Comparison of ENCODE assay signal across 17 cellular contexts in genomic region chr1:229296541-229296941, GRCh38. TPM values are rescaled to one million over a fixed set of nuclear protein-coding genes. Genes with fewer than 3 reads are reported as not detected.
DNase-seq lines count a peak whose midpoint lies in the region; ATAC-seq, FAIRE-seq and TF ChIP-seq lines count a peak whose summit lies in the region.
"Had no signal": no experiment of that assay in that cellular context is flagged by ENCODE, and none has a peak within 500 bp of the region (broad histone marks: within the 10 kb centered on the region; RNA-seq: fewer than 3 reads in every experiment).

No MANE protein-coding gene starts in this region.

- ATAC-seq in HG03159 (IDR thresholded peaks at IDR 0.05; ENCODE audit: unreplicated experiment) (no peak), GM19397 (IDR thresholded peaks at IDR 0.05; ENCODE audit: unreplicated experiment) (no peak)
- ATAC-seq: HCT116 had no signal

- H3K23ac ChIP-seq in mesenchymal stem cell (ENCODE audit: low read length in 2 of 2) = no peak overlapping the region

- H3K27ac ChIP-seq in mesenchymal stem cell (ENCODE audit: low read length, poor library complexity, severe bottlenecking) = no peak overlapping the region
- no peak overlapping the region for H3K27ac ChIP-seq in endodermal cell (ENCODE audit: low read depth, low read length)
- H3K27ac ChIP-seq in kidney (ENCODE audit: low read depth in 2 of 2, low read length in 2 of 2) = no peak overlapping the region
- H3K27ac ChIP-seq: skin epidermis, uterus had no signal

- H3K27me3 ChIP-seq in BJ (ENCODE audit: control insufficient read depth, insufficient read depth, low read length) = no peaks in the 10 kb centered on the region
- H3K27me3 ChIP-seq in mesenchymal stem cell (ENCODE audit: control insufficient read depth in 1 of 2, insufficient read depth in 1 of 2, low read length in 2 of 2) = no peaks in the 10 kb centered on the region
- H3K27me3 ChIP-seq in endodermal cell (ENCODE audit: control insufficient read depth, insufficient read depth, low read length, poor library complexity, severe bottlenecking) = no peaks in the 10 kb centered on the region
- H3K27me3 ChIP-seq: MG63, uterus had no signal

- no peak overlapping the region for H3K14ac ChIP-seq in mesenchymal stem cell (ENCODE audit: low read length in 2 of 2)

- POLR2A ChIA-PET in BJ (lab: Charles Lee) = interaction anchor here (0.5 kb wide), 1 partner anchor 190 kb away, joined by 3 read pairs; no protein-coding TSS in a partner anchor

- intact Hi-C loops in kidney (cut with DNase I) = no loop called here

- H3K9ac ChIP-seq in mesenchymal stem cell (ENCODE audit: low read length) (no peak overlapping the region), endodermal cell (ENCODE audit: extremely low read depth, low read length, poor library complexity, severe bottlenecking) (no peak overlapping the region), kidney (ENCODE audit: low read length in 2 of 2) (no peak overlapping the region)

- H2BK15ac ChIP-seq in mesenchymal stem cell (ENCODE audit: low read depth, poor library complexity, severe bottlenecking) = no peak overlapping the region

- H3K36me3 ChIP-seq in BJ (ENCODE audit: control insufficient read depth, insufficient read depth, low read length) (0 out of 2 replicates have a peak, but pooled peaks cover 3% of the 10 kb centered on the region), mesenchymal stem cell (ENCODE audit: control insufficient read depth in 1 of 2, insufficient read depth in 2 of 2, low read depth in 1 of 2, low read length in 2 of 2) (peaks cover 28 to 62% of the 10 kb centered on the region in 2 experiments), endodermal cell (ENCODE audit: control insufficient read depth, insufficient read depth, low read length) (peaks cover 40% of the 10 kb centered on the region), kidney (ENCODE audit: control insufficient read depth in 1 of 2, insufficient read depth in 2 of 2, low read length in 2 of 2) (peaks cover 16 to 29% of the 10 kb centered on the region in 2 donors)
- H3K36me3 ChIP-seq: uterus had no signal

- H4K8ac ChIP-seq in mesenchymal stem cell (ENCODE audit: low read length) = no peak overlapping the region

- no peak overlapping the region for H3K4me3 Mint-ChIP-seq in endodermal cell
- H3K4me3 Mint-ChIP-seq: activated B cell treated with CpG ODN at 0.5 μM for 24 hours; activated T-helper 1 cell treated with anti-CD3 and anti-CD28 coated beads, Interleukin-12 subunit alpha, Interleukin-12 subunit beta, Interleukin-2, Interleukin-4 antibody, amounts not matched to agents 30 ng/mL and 10 ng/mL and 1 ng/mL, durations not matched to agents 14 hours and 24 hours and 36 hours; CD4-positive, CD25-positive, alpha-beta regulatory T cell had no signal

- no peaks in the 10 kb centered on the region for H3K9me3 ChIP-seq in mesenchymal stem cell (ENCODE audit: control insufficient read depth, low read length)
- no peaks in the 10 kb centered on the region for H3K9me3 ChIP-seq in endodermal cell (ENCODE audit: control insufficient read depth, low read length)
- no peaks in the 10 kb centered on the region for H3K9me3 ChIP-seq in kidney (ENCODE audit: control insufficient read depth in 1 of 2, low read length in 2 of 2)
- H3K9me3 ChIP-seq: MG63, uterus had no signal

- peaks cover 5% of the 10 kb centered on the region for H3K4me1 ChIP-seq in mesenchymal stem cell (ENCODE audit: control insufficient read depth, insufficient read depth, low read depth, low read length)
- H3K4me1 ChIP-seq in endodermal cell (ENCODE audit: control insufficient read depth, insufficient read depth, low read length) = no peaks in the 10 kb centered on the region
- H3K4me1 ChIP-seq in kidney (ENCODE audit: control insufficient read depth in 1 of 2, insufficient read depth in 1 of 2, low read depth in 1 of 2, low read length in 2 of 2) = no peaks in the 10 kb centered on the region
- H3K4me1 ChIP-seq: uterus had no signal

- no peaks in the 10 kb centered on the region for H3K27me3 Mint-ChIP-seq in endodermal cell (ENCODE audit: insufficient read depth)
- H3K27me3 Mint-ChIP-seq: activated B cell treated with CpG ODN at 0.5 μM for 24 hours; CD4-positive, CD25-positive, alpha-beta regulatory T cell had no signal

- no peak overlapping the region for H2BK5ac ChIP-seq in mesenchymal stem cell (ENCODE audit: low read depth, low read length, poor library complexity, severe bottlenecking)

- TF ChIP-seq CTCF in BJ (IDR thresholded peaks at IDR 0.05; ENCODE audit: insufficient read depth, low read depth, low read length) (no peak), endodermal cell (conservative IDR thresholded peaks at IDR 0.05) (no peak), kidney (IDR thresholded peaks at IDR 0.05; ENCODE audit: borderline replicate concordance, extremely low read depth, insufficient read depth) (no peak)

- CTCF ChIA-PET in BJ (lab: Yijun Ruan, JAX) = interaction anchor here (0.9 to 1.0 kb wide), 2 partner anchors 11 to 24 kb away, joined by 3 to 4 read pairs; no protein-coding TSS in a partner anchor

- H2BK120ac ChIP-seq in mesenchymal stem cell (ENCODE audit: low read depth, low read length) = no peak overlapping the region

- DNase-seq in BJ (ENCODE audit: low read depth) = peak; percentile 43
- peak; percentile 22 for DNase-seq in RKO (ENCODE audit: low spot score)
- peak; percentile 46 for DNase-seq in fibroblast of gingiva (ENCODE audit: low read depth)
- peak; percentile 87 for DNase-seq in mesenchymal stem cell
- DNase-seq in endodermal cell = no peak
- DNase-seq in kidney = no peak
- DNase-seq: activated B cell treated with CpG ODN at 0.5 μM for 24 hours; CD4-positive, CD25-positive, alpha-beta regulatory T cell; MG63; NCI-H446 treated with DMSO at 0.1 percent for 48 hours; SHP77 treated with DMSO at 0.1 percent for 48 hours; uterus had no signal

- no peak overlapping the region for H3K4ac ChIP-seq in mesenchymal stem cell (ENCODE audit: low read depth in 1 of 2, low read length in 2 of 2)

- peaks cover 5% of the 10 kb centered on the region for H3K4me1 Mint-ChIP-seq in endodermal cell

- H3K27ac Mint-ChIP-seq in endodermal cell = no peak overlapping the region
- H3K27ac Mint-ChIP-seq: activated B cell treated with CpG ODN at 0.5 μM for 24 hours; activated T-helper 1 cell treated with anti-CD3 and anti-CD28 coated beads, Interleukin-12 subunit alpha, Interleukin-12 subunit beta, Interleukin-2, Interleukin-4 antibody, amounts not matched to agents 30 ng/mL and 10 ng/mL and 1 ng/mL, durations not matched to agents 14 hours and 24 hours and 36 hours had no signal

- no peak overlapping the region for H2AK5ac ChIP-seq in mesenchymal stem cell (ENCODE audit: low read length, severe bottlenecking)

- peaks cover 20% of the 10 kb centered on the region for H3K36me3 Mint-ChIP-seq in endodermal cell (ENCODE audit: low read depth)

- H3K79me1 ChIP-seq in mesenchymal stem cell (replicated peaks; ENCODE audit: low read length, poor library complexity, severe bottlenecking) = peaks cover 30% of the 10 kb centered on the region

- peaks cover under 1% of the 10 kb centered on the region for H3K9me3 Mint-ChIP-seq in endodermal cell
- H3K9me3 Mint-ChIP-seq: activated B cell treated with CpG ODN at 0.5 μM for 24 hours; activated T-helper 1 cell treated with anti-CD3 and anti-CD28 coated beads, Interleukin-12 subunit alpha, Interleukin-12 subunit beta, Interleukin-2, Interleukin-4 antibody, amounts not matched to agents 30 ng/mL and 10 ng/mL and 1 ng/mL, durations not matched to agents 14 hours and 24 hours and 36 hours; CD4-positive, CD25-positive, alpha-beta regulatory T cell had no signal

- no peak overlapping the region for H3K4me3 ChIP-seq in BJ (ENCODE audit: low read depth, low read length)
- no peak overlapping the region for H3K4me3 ChIP-seq in mesenchymal stem cell (ENCODE audit: insufficient read depth in 1 of 2, low read depth in 1 of 2, low read length in 2 of 2)
- H3K4me3 ChIP-seq in endodermal cell (ENCODE audit: low read length) = no peak overlapping the region
- H3K4me3 ChIP-seq in kidney (ENCODE audit: low read length in 2 of 2) = no peak overlapping the region
- H3K4me3 ChIP-seq: MG63, skin epidermis, uterus had no signal

- no peak for FAIRE-seq in kidney (lab: Jason Lieb, UNC)

- no peak overlapping the region for H3K18ac ChIP-seq in mesenchymal stem cell (ENCODE audit: low read depth in 1 of 2, low read length in 2 of 2)

- no peak overlapping the region for H4K91ac ChIP-seq in mesenchymal stem cell (ENCODE audit: low read length)

- H2AFZ ChIP-seq in mesenchymal stem cell (ENCODE audit: low read depth, low read length) = no peak overlapping the region

- H3K4me2 ChIP-seq in mesenchymal stem cell (ENCODE audit: low read length, poor library complexity, severe bottlenecking) = no peak overlapping the region

- no peak overlapping the region for H2BK12ac ChIP-seq in mesenchymal stem cell (ENCODE audit: low read length in 2 of 2)

- 60% methylated on average over 3 of the region's 3 CpGs for WGBS in mesenchymal stem cell
- WGBS in endodermal cell (ENCODE audit: insufficient coverage in 1 of 2, insufficient read length in 1 of 2), 2 experiments = 92 to 100% methylated on average over 1 to 3 of the region's 3 CpGs

RNA-seq across cellular contexts. Expression of gene RAB4A, which starts 25.6 kb away (rescaled TPM):
- 24.8 and 26.6 TPM in 2 replicates for polyA plus RNA-seq in BJ (2011; rRNA removed)
- 3.4 and 4.0 TPM in 2 replicates for polyA minus RNA-seq in BJ (2011; rRNA and poly(A)+ RNA removed)
- 24.2 TPM for polyA plus RNA-seq in mesenchymal stem cell (2013, experiment 1 of 2)
- polyA plus RNA-seq in mesenchymal stem cell (2013, experiment 2 of 2) = 24.7 TPM
- total RNA-seq in endodermal cell = 10 to 100 TPM; 46.2 to 48.9 TPM
- polyA plus RNA-seq in endodermal cell (2013, experiment 1 of 2) = 46.9 TPM
- polyA plus RNA-seq in endodermal cell (2013, experiment 2 of 2) = 43.4 TPM
- total RNA-seq in kidney = 56.0 TPM
- 38.3 TPM for polyA plus RNA-seq in kidney (ENCODE audit: insufficient read depth, low read depth, low replicate concordance)

RNA-seq across cellular contexts. Expression of gene CCSAP, which starts 46.3 kb away (rescaled TPM):
- polyA plus RNA-seq in BJ (2011; rRNA removed) (1.4 and 3.9 TPM in 2 replicates), kidney (ENCODE audit: insufficient read depth, low read depth, low replicate concordance) (0.84 TPM)
- 2.1 and 2.8 TPM in 2 replicates for polyA minus RNA-seq in BJ (2011; rRNA and poly(A)+ RNA removed)
- polyA plus RNA-seq in mesenchymal stem cell (2013, experiment 1 of 2) = 4.4 TPM
- 4.4 TPM for polyA plus RNA-seq in mesenchymal stem cell (2013, experiment 2 of 2)
- total RNA-seq in endodermal cell (10 to 100 TPM in 1 of 2 donors, 1 to 10 TPM in 1; 9.3 to 10.9 TPM), kidney (3.1 TPM)
- polyA plus RNA-seq in endodermal cell (2013, experiment 1 of 2) = 11.1 TPM
- 11.2 TPM for polyA plus RNA-seq in endodermal cell (2013, experiment 2 of 2)

Comparison
In these comparisons a context has a peak if more than half of its experiments do, and no peak if none do; other contexts are left out.
1. DNase-seq: peak in BJ (single experiment), RKO (single experiment), fibroblast of gingiva (single experiment) and mesenchymal stem cell (single experiment); none in endodermal cell (single experiment) and kidney (single experiment).